ENCODE assay signal across 20 cellular contexts in the genomic region with DNA sequence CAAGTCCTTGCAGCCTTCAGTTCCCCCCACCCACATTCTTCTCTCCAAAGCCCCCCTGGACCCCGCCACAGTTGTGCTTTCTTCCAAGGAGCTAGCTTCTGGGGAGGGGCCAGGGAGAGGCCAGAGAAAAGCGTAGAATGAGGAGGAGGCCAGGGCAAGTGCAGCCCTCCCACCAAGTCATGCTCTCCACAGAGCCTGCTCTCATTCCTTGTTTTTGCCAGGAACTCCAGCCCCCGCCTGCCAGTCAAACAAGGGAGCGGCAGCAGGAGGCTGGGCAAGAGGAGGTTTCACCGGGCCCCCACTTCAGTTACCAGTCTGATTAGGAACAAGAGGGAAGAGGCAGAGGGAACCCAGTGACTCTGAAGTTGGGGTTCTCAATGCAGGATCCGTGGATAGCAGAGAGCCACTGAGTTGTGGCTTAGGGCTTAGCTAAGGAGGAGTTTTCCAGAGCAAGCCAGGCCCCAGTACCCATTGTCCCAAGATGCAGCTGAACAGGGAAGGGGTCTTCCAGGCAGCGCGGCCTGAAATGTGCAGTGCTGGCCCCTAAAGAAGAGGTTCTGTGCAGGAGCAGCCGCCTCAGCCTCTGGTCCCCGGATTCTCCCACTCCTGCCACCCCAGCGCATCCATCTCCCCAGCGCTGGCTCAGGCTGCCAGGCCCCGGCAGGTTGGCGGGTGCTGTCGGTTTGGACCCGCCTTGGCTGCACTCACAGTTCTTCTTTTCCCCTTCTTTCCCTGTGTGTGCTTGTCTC.
DNase-seq lines count a peak whose midpoint lies in the region; ATAC-seq and TF ChIP-seq lines count a peak whose summit lies in the region.
"Had no signal": no experiment of that assay in that cellular context is flagged by ENCODE, and none has a peak within 500 bp of the region (broad histone marks: within the 10 kb centered on the region; RNA-seq: fewer than 3 reads in every experiment).

No MANE protein-coding gene starts in this region.

- peak overlapping the region in 2 of 3 experiments; percentile 68 to 76 for H3K27ac Mint-ChIP-seq in nephron
- H3K27ac Mint-ChIP-seq: B cell; T-helper 2 cell treated with Interferon-gamma antibody and Interleukin-4, amounts not matched to agents 5 μg/mL and 100 μg/mL, for 36 hours had no signal

- H3K4me3 Mint-ChIP-seq in nephron = no peak overlapping the region
- H3K4me3 Mint-ChIP-seq: B cell; T-helper 2 cell treated with Interferon-gamma antibody and Interleukin-4, amounts not matched to agents 5 μg/mL and 100 μg/mL, for 36 hours had no signal

- H3K4me1 ChIP-seq in RWPE2 (ENCODE audit: insufficient read depth, poor library complexity, severe bottlenecking) (no peaks in the 10 kb centered on the region), stomach smooth muscle (ENCODE audit: control insufficient read depth, insufficient read depth, low read length) (peaks cover 3% of the 10 kb centered on the region)

- H3K36me3 Mint-ChIP-seq in nephron (ENCODE audit: low read depth) = peaks cover 71% of the 10 kb centered on the region

- H3K9ac ChIP-seq in stomach smooth muscle (ENCODE audit: low read length in 2 of 2) = no peak overlapping the region
- H3K9ac ChIP-seq: KMS-11 had no signal

- H3K27me3 ChIP-seq in RWPE2 (ENCODE audit: insufficient read depth, poor library complexity, severe bottlenecking) = no peaks in the 10 kb centered on the region
- no peaks in the 10 kb centered on the region for H3K27me3 ChIP-seq in stomach smooth muscle (ENCODE audit: control insufficient read depth in 1 of 2, insufficient read depth in 2 of 2, low read length in 2 of 2)
- H3K27me3 ChIP-seq: brain microvascular endothelial cell, neutrophil had no signal

- H3K36me3 ChIP-seq in RWPE2 (ENCODE audit: low read depth) (peaks cover 69% of the 10 kb centered on the region), stomach smooth muscle (ENCODE audit: control insufficient read depth in 2 of 2, insufficient read depth in 2 of 2, low read length in 2 of 2) (peaks cover 60 to 84% of the 10 kb centered on the region in 2 donors)
- H3K36me3 ChIP-seq: neutrophil had no signal

- no peaks in the 10 kb centered on the region for H3K9me3 ChIP-seq in RWPE2 (ENCODE audit: severe bottlenecking)
- no peaks in the 10 kb centered on the region for H3K9me3 ChIP-seq in stomach smooth muscle (ENCODE audit: control insufficient read depth in 2 of 2, low read length in 2 of 2)
- H3K9me3 ChIP-seq: neutrophil had no signal

- no peaks in the 10 kb centered on the region for H3K9me3 Mint-ChIP-seq in nephron
- H3K9me3 Mint-ChIP-seq: T-helper 2 cell treated with Interferon-gamma antibody and Interleukin-4, amounts not matched to agents 5 μg/mL and 100 μg/mL, for 36 hours had no signal

- H3K27me3 Mint-ChIP-seq in nephron (ENCODE audit: low read depth) = no peaks in the 10 kb centered on the region
- H3K27me3 Mint-ChIP-seq: B cell had no signal

- TF ChIP-seq CTCF in RWPE2 (IDR thresholded peaks at IDR 0.05; ENCODE audit: poor library complexity, severe bottlenecking) (no peak), fibroblast of the aortic adventitia (IDR thresholded peaks at IDR 0.05; ENCODE audit: insufficient read depth, low read length) (no peak), nephron (IDR thresholded peaks at IDR 0.05; ENCODE audit: unreplicated experiment in 3 of 3) (no peak)

- no peak overlapping the region for H3K27ac ChIP-seq in RWPE2 (ENCODE audit: poor library complexity, severe bottlenecking)
- peak overlapping the region; percentile 6 for H3K27ac ChIP-seq in stomach smooth muscle (ENCODE audit: low read length)
- H3K27ac ChIP-seq: brain microvascular endothelial cell, KMS-11, neutrophil had no signal

- DNase-seq in RWPE2 (ENCODE audit: low spot score) = peak; percentile 39
- DNase-seq in fibroblast of the aortic adventitia (ENCODE audit: low read depth) = peak; percentile 17
- no peak for DNase-seq in NCI-H1694 treated with DMSO at 0.1 percent for 48 hours (lab: John Stamatoyannopoulos, UW)
- DNase-seq: activated gamma-delta T cell treated with Interleukin-2 at 50 U/mL for 16 hours; brain microvascular endothelial cell; DMS 273 treated with DMSO at 0.1 percent for 48 hours; mammary epithelial cell; NCI-H1105 treated with DMSO at 0.1 percent for 48 hours; NK-92 treated with Interleukin-12 subunit alpha and Interleukin-12 subunit beta, amount 100 ng/mL, for 24 hours; SHP77 had no signal

- peaks cover 11% of the 10 kb centered on the region for H3K4me1 Mint-ChIP-seq in nephron

- ATAC-seq in RWPE2 (ENCODE audit: low read depth) (no peak), HG03457 (IDR thresholded peaks at IDR 0.05; ENCODE audit: unreplicated experiment) (no peak), GM18519 (IDR thresholded peaks at IDR 0.05; ENCODE audit: low FRiP score, unreplicated experiment) (no peak), GM18861 (IDR thresholded peaks at IDR 0.05; ENCODE audit: unreplicated experiment) (no peak)
- ATAC-seq: activated CD4-positive, CD25-positive, alpha-beta regulatory T cell treated with anti-CD3 and anti-CD28 coated beads, Interleukin-2, amount 50 U/mL, for 24 hours had no signal

- H3K4me3 ChIP-seq in RWPE2 (ENCODE audit: severe bottlenecking) = no peak overlapping the region
- H3K4me3 ChIP-seq in fibroblast of the aortic adventitia (ENCODE audit: low read depth, low read length) = no peak overlapping the region
- no peak overlapping the region for H3K4me3 ChIP-seq in stomach smooth muscle (ENCODE audit: low read length in 2 of 2)
